Comparison of ENCODE assay signal across 18 cellular contexts in the genomic region with DNA sequence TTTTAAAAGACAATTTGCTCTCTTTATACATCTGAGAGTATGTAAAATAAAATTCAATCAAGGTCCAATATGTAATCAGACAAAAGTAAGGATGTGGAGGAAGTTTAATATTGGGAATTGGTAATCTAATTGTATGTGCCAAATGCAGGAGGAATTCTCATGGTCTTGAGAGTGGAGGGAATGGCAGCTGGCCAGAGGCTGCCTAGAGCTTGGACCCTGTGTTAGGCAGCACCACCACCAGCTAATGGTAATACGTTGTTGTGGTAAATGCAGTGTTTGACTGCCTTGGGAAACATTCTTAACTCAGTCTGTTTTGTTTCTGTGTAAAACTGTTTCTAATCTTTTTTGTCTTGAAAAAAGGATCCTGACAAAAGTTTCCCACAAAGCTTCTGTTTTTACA. TPM values are rescaled to one million over a fixed set of nuclear protein-coding genes. Genes with fewer than 3 reads are reported as not detected.
DNase-seq lines count a peak whose midpoint lies in the region; ATAC-seq and TF ChIP-seq lines count a peak whose summit lies in the region.
"Had no signal": no experiment of that assay in that cellular context is flagged by ENCODE, and none has a peak within 500 bp of the region (broad histone marks: within the 10 kb centered on the region; RNA-seq: fewer than 3 reads in every experiment).

No MANE protein-coding gene starts in this region.

- H3K9me3 Mint-ChIP-seq in GM23338 = no peaks in the 10 kb centered on the region

- H2BK120ac ChIP-seq in trophoblast cell (ENCODE audit: insufficient read depth, low read length, poor library complexity) = no peak overlapping the region

- H3K36me3 Mint-ChIP-seq in GM23338 (ENCODE audit: low read depth) = no peaks in the 10 kb centered on the region
- H3K36me3 Mint-ChIP-seq: CD4-positive, CD25-positive, alpha-beta regulatory T cell had no signal

- H2AFZ ChIP-seq in GM23338 = no peak overlapping the region
- no peak overlapping the region for H2AFZ ChIP-seq in trophoblast cell (ENCODE audit: insufficient read depth, low read length, poor library complexity)

- no peak overlapping the region for H3K4me3 Mint-ChIP-seq in GM23338
- H3K4me3 Mint-ChIP-seq: B cell; CD4-positive, CD25-positive, alpha-beta regulatory T cell had no signal

- peaks cover 22% of the 10 kb centered on the region for H3K4me1 ChIP-seq in GM23338 (ENCODE audit: insufficient read depth)
- peaks cover 3 to 4% of the 10 kb centered on the region in 2 experiments for H3K4me1 ChIP-seq in trophoblast cell (ENCODE audit: control insufficient read depth in 1 of 2, insufficient read depth in 2 of 2, low read length in 2 of 2)

- H3K27ac ChIP-seq in GM23338 (ENCODE audit: low read depth) (no peak overlapping the region), trophoblast cell (ENCODE audit: low read depth, low read length) (no peak overlapping the region), coronary artery (no peak overlapping the region)
- H3K27ac ChIP-seq: Peyer's patch had no signal

- no peak overlapping the region for H4K12ac ChIP-seq in trophoblast cell (ENCODE audit: low read depth, low read length)

- H4K20me1 ChIP-seq in GM23338 (replicated peaks; ENCODE audit: insufficient read depth) = peaks cover 8% of the 10 kb centered on the region; the same call in 1 of the 2 replicates

- peak; percentile 55 for ATAC-seq in GM23338
- ATAC-seq: K562, Right ventricle myocardium inferior had no signal

- TF ChIP-seq CTCF in GM23338 (conservative IDR thresholded peaks at IDR 0.05; ENCODE audit: low read depth in 2 of 2) (no peak), astrocyte of the spinal cord (IDR thresholded peaks at IDR 0.05; ENCODE audit: low read depth, low read length) (no peak), coronary artery (IDR thresholded peaks at IDR 0.05) (no peak), GM13977 (IDR thresholded peaks at IDR 0.05; ENCODE audit: extremely low read depth, insufficient read depth, missing control alignments) (no peak)

- in situ Hi-C loops in astrocyte of the spinal cord (cut with HindIII; ENCODE audit: low sequenced_read_pairs) = no loop called here
- in situ Hi-C loops in GM13977 (cut with MboI; ENCODE audit: low pct_unique_long_range_greater_than_20kb, low sequenced_read_pairs, unreplicated experiment) = no loop called here

- no peak overlapping the region for H3K4me2 ChIP-seq in GM23338
- H3K4me2 ChIP-seq in trophoblast cell (ENCODE audit: low read length) = no peak overlapping the region

- H3K79me2 ChIP-seq in GM23338 (replicated peaks; ENCODE audit: insufficient read depth) (peaks cover 92% of the 10 kb centered on the region), trophoblast cell (ENCODE audit: control insufficient read depth, insufficient read depth, low read length, poor library complexity) (peaks cover 6% of the 10 kb centered on the region)

- no peaks in the 10 kb centered on the region for H3F3A ChIP-seq in GM23338 (replicated peaks; ENCODE audit: low read depth)

- H2BK5ac ChIP-seq in trophoblast cell (ENCODE audit: low read depth, low read length, poor library complexity) = no peak overlapping the region

- H3K4me3 ChIP-seq in GM23338 (no peak overlapping the region), astrocyte of the spinal cord (ENCODE audit: low read depth, low read length) (no peak overlapping the region), trophoblast cell (ENCODE audit: low read depth, low read length) (no peak overlapping the region), coronary artery (no peak overlapping the region)
- H3K4me3 ChIP-seq: K562, Peyer's patch had no signal

- H3K18ac ChIP-seq in trophoblast cell (ENCODE audit: low read length) = no peak overlapping the region

- H3K9ac ChIP-seq in trophoblast cell (ENCODE audit: low read length) = no peak overlapping the region

- no peak overlapping the region for H2BK12ac ChIP-seq in trophoblast cell (ENCODE audit: low read length)

- no peak overlapping the region for H4K8ac ChIP-seq in trophoblast cell (ENCODE audit: low read depth, low read length)

- H3K14ac ChIP-seq in trophoblast cell (ENCODE audit: low read length) = no peak overlapping the region

- no CpG with 5 or more reads among the region's 1 CpG for WGBS in trophoblast cell (ENCODE audit: extremely low coverage, insufficient coverage, insufficient read length)

- no peak overlapping the region for H4K91ac ChIP-seq in trophoblast cell (ENCODE audit: low read depth, low read length)

- H3K79me1 ChIP-seq in trophoblast cell (ENCODE audit: low read length) = peaks cover under 1% of the 10 kb centered on the region

- no peaks in the 10 kb centered on the region; the same call in 1 of the 2 replicates for H3K9me2 ChIP-seq in GM23338 (ENCODE audit: insufficient read depth)

- H3K4me1 Mint-ChIP-seq in GM23338 = peaks cover 34% of the 10 kb centered on the region

- no peak overlapping the region for H3K4ac ChIP-seq in trophoblast cell (ENCODE audit: low read depth, low read length)

- no peaks in the 10 kb centered on the region for H3K9me3 ChIP-seq in trophoblast cell (ENCODE audit: insufficient read depth, low read depth, low read length)
- H3K9me3 ChIP-seq: Peyer's patch had no signal

- peaks cover under 1% of the 10 kb centered on the region for H3K27me3 Mint-ChIP-seq in GM23338 (ENCODE audit: insufficient read depth, low read depth, poor library complexity)
- H3K27me3 Mint-ChIP-seq: B cell; CD4-positive, CD25-positive, alpha-beta regulatory T cell had no signal

- no peak overlapping the region for H3K23ac ChIP-seq in trophoblast cell (ENCODE audit: low read length)

- DNase-seq in GM23338 (ENCODE audit: low spot score) (no peak), NCI-H69 (lab: John Stamatoyannopoulos, UW) (peak; percentile 84), astrocyte of the spinal cord (ENCODE audit: low read depth, low spot score) (peak; percentile 41), renal cortical epithelial cell (ENCODE audit: low read depth) (peak; percentile 43), trophoblast cell (no peak), coronary artery (ENCODE audit: low spot score) (no peak), GM13977 (ENCODE audit: low spot score) (no peak)
- DNase-seq: CD4-positive, CD25-positive, alpha-beta regulatory T cell; DMS79 treated with DMSO at 0.1 percent for 48 hours; GOT3; NCI-H1436 treated with DMSO at 0.1 percent for 48 hours; NCI-H2029 treated with DMSO at 0.1 percent for 48 hours; NCI-H2171 treated with DMSO at 0.1 percent for 48 hours; NCI-H510A; Peyer's patch had no signal

- no peak overlapping the region for H3K27ac Mint-ChIP-seq in GM23338
- H3K27ac Mint-ChIP-seq: B cell had no signal

- no peak overlapping the region for H2AK5ac ChIP-seq in trophoblast cell (ENCODE audit: low read length)

- no peaks in the 10 kb centered on the region for H3K27me3 ChIP-seq in GM23338 (ENCODE audit: insufficient read depth)
- H3K27me3 ChIP-seq in trophoblast cell (ENCODE audit: insufficient read depth, low read length) = no peaks in the 10 kb centered on the region
- H3K27me3 ChIP-seq: Peyer's patch had no signal

- H3K36me3 ChIP-seq in GM23338 (ENCODE audit: insufficient read depth) = no peaks in the 10 kb centered on the region
- no peaks in the 10 kb centered on the region for H3K36me3 ChIP-seq in trophoblast cell (ENCODE audit: control insufficient read depth in 1 of 2, insufficient read depth in 2 of 2, low read length in 2 of 2)
- H3K36me3 ChIP-seq: Peyer's patch had no signal

TF ChIP-seq in GM23338, 12 proteins besides CTCF, POLR2A, EP300 and RAD21 (continues in another document):
- TF ChIP-seq JUNB (IDR thresholded peaks at IDR 0.05; ENCODE audit: unreplicated experiment) (no peak), STAT1 (IDR thresholded peaks at IDR 0.05; ENCODE audit: unreplicated experiment) (no peak)
- TF ChIP-seq, protein P1, sequence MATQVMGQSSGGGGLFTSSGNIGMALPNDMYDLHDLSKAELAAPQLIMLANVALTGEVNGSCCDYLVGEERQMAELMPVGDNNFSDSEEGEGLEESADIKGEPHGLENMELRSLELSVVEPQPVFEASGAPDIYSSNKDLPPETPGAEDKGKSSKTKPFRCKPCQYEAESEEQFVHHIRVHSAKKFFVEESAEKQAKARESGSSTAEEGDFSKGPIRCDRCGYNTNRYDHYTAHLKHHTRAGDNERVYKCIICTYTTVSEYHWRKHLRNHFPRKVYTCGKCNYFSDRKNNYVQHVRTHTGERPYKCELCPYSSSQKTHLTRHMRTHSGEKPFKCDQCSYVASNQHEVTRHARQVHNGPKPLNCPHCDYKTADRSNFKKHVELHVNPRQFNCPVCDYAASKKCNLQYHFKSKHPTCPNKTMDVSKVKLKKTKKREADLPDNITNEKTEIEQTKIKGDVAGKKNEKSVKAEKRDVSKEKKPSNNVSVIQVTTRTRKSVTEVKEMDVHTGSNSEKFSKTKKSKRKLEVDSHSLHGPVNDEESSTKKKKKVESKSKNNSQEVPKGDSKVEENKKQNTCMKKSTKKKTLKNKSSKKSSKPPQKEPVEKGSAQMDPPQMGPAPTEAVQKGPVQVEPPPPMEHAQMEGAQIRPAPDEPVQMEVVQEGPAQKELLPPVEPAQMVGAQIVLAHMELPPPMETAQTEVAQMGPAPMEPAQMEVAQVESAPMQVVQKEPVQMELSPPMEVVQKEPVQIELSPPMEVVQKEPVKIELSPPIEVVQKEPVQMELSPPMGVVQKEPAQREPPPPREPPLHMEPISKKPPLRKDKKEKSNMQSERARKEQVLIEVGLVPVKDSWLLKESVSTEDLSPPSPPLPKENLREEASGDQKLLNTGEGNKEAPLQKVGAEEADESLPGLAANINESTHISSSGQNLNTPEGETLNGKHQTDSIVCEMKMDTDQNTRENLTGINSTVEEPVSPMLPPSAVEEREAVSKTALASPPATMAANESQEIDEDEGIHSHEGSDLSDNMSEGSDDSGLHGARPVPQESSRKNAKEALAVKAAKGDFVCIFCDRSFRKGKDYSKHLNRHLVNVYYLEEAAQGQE (IDR thresholded peaks at IDR 0.05; ENCODE audit: unreplicated experiment) = no peak

RNA-seq across cellular contexts. Expression of a gene that starts 30.0 kb away (rescaled TPM):
- total RNA-seq in GM23338 (2014; rRNA removed; shearing (Covaris generic)) = 60.8 and 67.4 TPM in 2 replicates
- 36.4 and 37.4 TPM in 2 replicates for polyA plus RNA-seq in GM23338 (2016; fragmentation: Nextera tagmentation; extraction: Ambion mirVana)
- total RNA-seq in renal cortical epithelial cell = 123 and 149 TPM in 2 replicates
- polyA plus RNA-seq in trophoblast cell (2013) = 155 and 163 TPM in 2 replicates

Comparison
In these comparisons a context has a peak if more than half of its experiments do, and no peak if none do; other contexts are left out.
1. DNase-seq: peak in NCI-H69 (single experiment), astrocyte of the spinal cord (single experiment) and renal cortical epithelial cell (single experiment); none in GM23338 (single experiment), trophoblast cell (0 of 2), coronary artery (single experiment) and GM13977 (single experiment).